2 cellular contexts compared by ENCODE assay signal in genomic region chr9:137630684-137631083, GRCh38.
A peak's percentile ranks its signal among the peaks of the same experiment; 100 is the strongest.
TF ChIP-seq lines count a peak whose summit lies in the region.

No MANE protein-coding gene starts in this region.

TF ChIP-seq in GM12891, 5 proteins besides CTCF, POLR2A, EP300 and RAD21:
- no peak for TF ChIP-seq TAF1 (IDR thresholded peaks at IDR 0.05; ENCODE audit: low read depth, low read length)
- TF ChIP-seq POU2F2 (IDR thresholded peaks at IDR 0.05; ENCODE audit: low read depth, low read length): no peak
- TF ChIP-seq POLR2AphosphoS5 (IDR thresholded peaks at IDR 0.05; ENCODE audit: low read depth, low read length): no peak

TF ChIP-seq in GM12878, 131 proteins besides CTCF, POLR2A, EP300 and RAD21:
- TF ChIP-seq BMI1 (IDR thresholded peaks at IDR 0.05; ENCODE audit: borderline replicate concordance) (peak; percentile 67), RB1 (IDR thresholded peaks at IDR 0.05; ENCODE audit: borderline replicate concordance) (no peak)
